ENCODE assay signal across 9 cellular contexts in the genomic region with DNA sequence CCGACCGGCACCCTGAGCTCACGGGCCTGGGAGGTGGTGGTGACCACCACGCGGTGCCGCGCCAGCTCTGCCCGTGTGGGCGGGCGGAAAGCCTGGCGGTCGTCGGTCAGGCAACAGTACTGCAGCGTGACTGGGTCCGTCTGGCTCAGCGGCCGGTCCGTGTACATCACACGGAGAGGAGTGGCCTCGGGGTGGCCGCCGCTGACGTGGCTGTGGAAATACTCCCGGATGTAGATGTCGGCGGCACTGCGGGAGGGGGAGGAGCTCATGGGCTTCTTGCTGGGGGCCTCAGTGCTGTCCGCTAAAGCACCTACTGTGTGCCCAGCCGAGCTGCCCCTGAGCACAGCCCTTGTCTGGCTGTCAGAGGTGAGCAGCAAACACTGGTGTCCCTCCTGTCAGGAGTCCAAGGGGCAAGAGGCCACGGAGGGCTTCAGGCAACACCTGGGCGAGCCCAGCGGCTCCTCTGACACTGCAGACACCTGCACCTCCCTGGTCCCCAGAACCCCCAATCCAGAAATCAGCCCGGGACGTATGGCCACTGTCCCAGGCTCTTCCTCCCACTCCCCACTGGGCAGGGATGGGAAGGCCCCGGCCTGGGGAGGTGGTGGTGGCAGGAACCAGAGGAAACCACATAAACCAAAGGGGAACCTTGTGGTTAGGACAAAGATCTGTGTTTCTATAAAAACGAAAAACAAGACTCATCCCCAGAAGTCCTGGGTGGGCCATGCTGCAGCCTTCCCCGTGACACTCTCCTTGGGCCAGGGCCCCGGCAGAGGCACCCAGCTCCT. TPM values are rescaled to one million over a fixed set of nuclear protein-coding genes. Genes with fewer than 3 reads are reported as not detected.
A peak's percentile ranks its signal among the peaks of the same experiment; 100 is the strongest.
DNase-seq lines count a peak whose midpoint lies in the region; ATAC-seq and TF ChIP-seq lines count a peak whose summit lies in the region.
"Had no signal": no experiment of that assay in that cellular context is flagged by ENCODE, and none has a peak within 500 bp of the region (broad histone marks: within the 10 kb centered on the region; RNA-seq: fewer than 3 reads in every experiment).

No MANE protein-coding gene starts in this region.

- intact Hi-C loops in Right ventricle myocardium superior (cut with DNase I) (no loop called here), left ventricle myocardium inferior (cut with micrococcal nuclease) (no loop called here), mucosa of descending colon (cut with DNase I, micrococcal nuclease) (no loop called here)

- DNase-seq in Right ventricle myocardium superior, result peak; percentile 83
- no peak for DNase-seq in left ventricle myocardium inferior
- DNase-seq in Jurkat, Clone E6-1 (ENCODE audit: low read depth, low spot score), result peak; percentile 42
- peak; percentile 39 for DNase-seq in activated T-cell treated with anti-CD3 and anti-CD28 coated beads for 48 hours (ENCODE audit: low read depth)
- peak; percentile 51 to 88 (median 57) for DNase-seq in mucosa of descending colon
- no peak for DNase-seq in kidney tubule cell (ENCODE audit: low spot score)
- DNase-seq in foreskin keratinocyte, result no peak
- no peak for DNase-seq in NCI-H526 (lab: John Stamatoyannopoulos, UW)

- H3K9me3 ChIP-seq in left ventricle myocardium inferior (replicated peaks) (no peaks in the 10 kb centered on the region), mucosa of descending colon (no peaks in the 10 kb centered on the region)

- peaks cover 56% of the 10 kb centered on the region for H3K36me3 ChIP-seq in left ventricle myocardium inferior
- H3K36me3 ChIP-seq in mucosa of descending colon (ENCODE audit: low read depth), result no peaks in the 10 kb centered on the region

- H3K27me3 ChIP-seq in left ventricle myocardium inferior (ENCODE audit: low read depth) (no peaks in the 10 kb centered on the region), foreskin keratinocyte (no peaks in the 10 kb centered on the region)

- H3K4me1 ChIP-seq in left ventricle myocardium inferior, result peaks cover under 1% of the 10 kb centered on the region
- H3K4me1 ChIP-seq in mucosa of descending colon (ENCODE audit: low read depth), result peaks cover 9% of the 10 kb centered on the region
- H3K4me1 ChIP-seq in foreskin keratinocyte, result no peaks in the 10 kb centered on the region

- H3K27ac ChIP-seq in left ventricle myocardium inferior (replicated peaks) (no peak overlapping the region), foreskin keratinocyte (no peak overlapping the region)

- no peak overlapping the region for H3K4me3 ChIP-seq in left ventricle myocardium inferior
- no peak overlapping the region for H3K4me3 ChIP-seq in Jurkat, Clone E6-1 (ENCODE audit: low read length)
- H3K4me3 ChIP-seq in mucosa of descending colon, result no peak overlapping the region

- TF ChIP-seq CTCF in left ventricle myocardium inferior (IDR thresholded peaks at IDR 0.05; ENCODE audit: borderline replicate concordance) (no peak), mucosa of descending colon (IDR thresholded peaks at IDR 0.05) (no peak), foreskin keratinocyte (conservative IDR thresholded peaks at IDR 0.05) (no peak)

- ATAC-seq in Right ventricle myocardium superior (ENCODE audit: poor library complexity), result peak; percentile 47
- ATAC-seq in mucosa of descending colon, result peak; percentile 60
- ATAC-seq in foreskin keratinocyte, result no peak

RNA-seq across cellular contexts. Expression of gene HELZ2, which starts 6.5 kb away (rescaled TPM):
- total RNA-seq in Right ventricle myocardium superior, result 9.7 TPM
- total RNA-seq in left ventricle myocardium inferior, result 10.6 TPM
- polyA plus RNA-seq in Jurkat, Clone E6-1 (2012; ENCODE audit: insufficient read depth, insufficient read length), result 3.6 TPM
- 10 to 100 TPM; 35.4 to 49.3 (median 36.2) TPM for total RNA-seq in mucosa of descending colon
- 65.5 and 84.8 TPM in 2 replicates for total RNA-seq in foreskin keratinocyte
- 13.0 and 13.6 TPM in 2 replicates for polyA plus RNA-seq in foreskin keratinocyte

RNA-seq across cellular contexts. Expression of gene FNDC11, which starts 13.6 kb away (rescaled TPM):
- 0.11 TPM for total RNA-seq in Right ventricle myocardium superior
- total RNA-seq in left ventricle myocardium inferior, result 0.14 TPM
- not detected for polyA plus RNA-seq in Jurkat, Clone E6-1 (2012; ENCODE audit: insufficient read depth, insufficient read length)
- total RNA-seq in mucosa of descending colon, result under 1 TPM in 2 of 3 donors, not detected in 1; 0.19 to 0.25 TPM
- 0.53 and 0.78 TPM in 2 replicates for total RNA-seq in foreskin keratinocyte
- 0.67 and 0.68 TPM in 2 replicates for polyA plus RNA-seq in foreskin keratinocyte

RNA-seq across cellular contexts. Expression of gene SRMS, which starts 20.0 kb away (rescaled TPM):
- not detected for total RNA-seq in Right ventricle myocardium superior
- not detected for total RNA-seq in left ventricle myocardium inferior
- polyA plus RNA-seq in Jurkat, Clone E6-1 (2012; ENCODE audit: insufficient read depth, insufficient read length), result not detected
- total RNA-seq in mucosa of descending colon, result under 1 TPM; 0.25 to 0.52 (median 0.27) TPM
- total RNA-seq in foreskin keratinocyte, result 0.11 and 0.17 TPM in 2 replicates
- polyA plus RNA-seq in foreskin keratinocyte, result 0.04 and 0.09 TPM in 2 replicates
- polyA plus RNA-seq: AG04450 had no signal

RNA-seq across cellular contexts. Expression of gene PTK6, which starts 30.4 kb away (rescaled TPM):
- total RNA-seq in Right ventricle myocardium superior, result 0.13 TPM
- not detected for total RNA-seq in left ventricle myocardium inferior
- not detected for polyA plus RNA-seq in Jurkat, Clone E6-1 (2012; ENCODE audit: insufficient read depth, insufficient read length)
- 10 to 100 TPM; 39.5 to 91.7 (median 87.1) TPM for total RNA-seq in mucosa of descending colon
- total RNA-seq in foreskin keratinocyte, result 15.7 and 21.8 TPM in 2 replicates
- 15.2 and 22.0 TPM in 2 replicates for polyA plus RNA-seq in foreskin keratinocyte

RNA-seq across cellular contexts. Expression of gene PPDPF, which starts 47.0 kb away (rescaled TPM):
- 246 TPM for total RNA-seq in Right ventricle myocardium superior
- total RNA-seq in left ventricle myocardium inferior, result 371 TPM
- polyA plus RNA-seq in Jurkat, Clone E6-1 (2012; ENCODE audit: insufficient read depth, insufficient read length), result 214 TPM
- total RNA-seq in mucosa of descending colon, result 100 to 1,000 TPM; 263 to 672 (median 537) TPM
- 181 and 190 TPM in 2 replicates for total RNA-seq in foreskin keratinocyte
- 575 and 701 TPM in 2 replicates for polyA plus RNA-seq in foreskin keratinocyte

Comparison
In these comparisons a context has a peak if more than half of its experiments do, and no peak if none do; other contexts are left out.
1. DNase-seq: peak in Right ventricle myocardium superior (single experiment), Jurkat, Clone E6-1 (single experiment), activated T-cell treated with anti-CD3 and anti-CD28 coated beads for 48 hours (single experiment) and mucosa of descending colon (3 of 3); none in left ventricle myocardium inferior (single experiment), kidney tubule cell (single experiment), foreskin keratinocyte (0 of 2) and NCI-H526 (0 of 2).